ENCODE assay signal across 1 cellular context in the genomic region with DNA sequence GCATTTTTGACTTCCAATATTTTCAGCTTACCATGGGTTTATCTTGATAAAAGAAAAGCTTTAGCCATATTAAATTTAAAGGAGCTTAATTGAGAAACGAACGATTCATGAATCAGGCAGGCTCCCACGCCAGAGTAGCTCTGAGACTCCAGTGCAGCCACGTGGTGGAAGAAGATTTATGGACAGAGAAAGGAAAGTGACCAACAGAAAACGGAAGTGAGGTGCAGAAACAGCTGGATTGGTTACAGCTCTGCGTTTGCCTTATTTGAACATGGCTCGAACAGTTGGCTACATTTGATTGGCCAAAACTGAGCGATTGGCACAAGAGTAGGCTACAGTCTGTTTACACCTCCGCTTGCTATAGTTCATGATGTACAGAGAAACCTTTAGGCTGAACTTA.
TF ChIP-seq lines count a peak whose summit lies in the region.

No MANE protein-coding gene starts in this region.

TF ChIP-seq in K562, 482 proteins besides CTCF, POLR2A, EP300 and RAD21 (continued from another document and continues in another):
- TF ChIP-seq ZNF395 (CRISPR knock-in tag; IDR thresholded peaks at IDR 0.05) (no peak), XRCC4 (IDR thresholded peaks at IDR 0.05; ENCODE audit: extremely low read depth, insufficient read depth, insufficient read length) (no peak), GABPA (tag; conservative IDR thresholded peaks at IDR 0.05; ENCODE audit: low read depth) (peak; percentile 72), ZNF121 (CRISPR knock-in tag; conservative IDR thresholded peaks at IDR 0.05) (no peak), HIVEP1 (CRISPR knock-in tag; IDR thresholded peaks at IDR 0.05) (no peak), BDP1 (IDR thresholded peaks at IDR 0.05; ENCODE audit: insufficient read depth, insufficient read length) (no peak), PCBP1 (IDR thresholded peaks at IDR 0.05; ENCODE audit: low read depth, low read length, poor library complexity, severe bottlenecking) (no peak), MXI1 (IDR thresholded peaks at IDR 0.05; ENCODE audit: low read depth, low read length) (no peak), HDAC3 (IDR thresholded peaks at IDR 0.05; ENCODE audit: borderline replicate concordance, partially characterized antibody) (no peak), ZNF217 (CRISPR knock-in tag; IDR thresholded peaks at IDR 0.05) (no peak), RUNX1 (IDR thresholded peaks at IDR 0.05; ENCODE audit: low read depth) (no peak), ASH1L (IDR thresholded peaks at IDR 0.05; ENCODE audit: borderline replicate concordance, low read depth, partially characterized antibody) (no peak), RBM39 (optimal IDR thresholded peaks at IDR 0.05; ENCODE audit: low read depth, low read length) (no peak), HOMEZ (CRISPR knock-in tag; IDR thresholded peaks at IDR 0.05) (no peak), L3MBTL2 (IDR thresholded peaks at IDR 0.05) (peak; percentile 80), ILF3 (IDR thresholded peaks at IDR 0.05; ENCODE audit: borderline replicate concordance) (no peak), ZNF408 (CRISPR knock-in tag; IDR thresholded peaks at IDR 0.05; ENCODE audit: low read depth) (no peak), CBX3 (IDR thresholded peaks at IDR 0.05; ENCODE audit: borderline replicate concordance in 1 of 2, low read length in 2 of 2) (no peak), MAX (CRISPR knock-in tag; IDR thresholded peaks at IDR 0.05) (no peak), DIDO1 (tag; IDR thresholded peaks at IDR 0.05; ENCODE audit: low read depth) (no peak), SIRT6 (IDR thresholded peaks at IDR 0.05; ENCODE audit: low read depth, low read length) (no peak), MYBL2 (IDR thresholded peaks at IDR 0.05; ENCODE audit: low read depth) (peak; percentile 32; the same call in 1 of the 2 replicates), MYBL2 (CRISPR knock-in tag; IDR thresholded peaks at IDR 0.05; ENCODE audit: borderline replicate concordance) (no peak), FOXM1 (IDR thresholded peaks at IDR 0.05; ENCODE audit: low read depth) (peak; percentile 73; the same call in 1 of the 2 replicates), FOXM1 (CRISPR knock-in tag; IDR thresholded peaks at IDR 0.05; ENCODE audit: low read depth) (no peak), ZNF41 (CRISPR knock-in tag; conservative IDR thresholded peaks at IDR 0.05) (no peak), NFXL1 (CRISPR knock-in tag; IDR thresholded peaks at IDR 0.05) (no peak), ZBTB9 (CRISPR knock-in tag; IDR thresholded peaks at IDR 0.05) (no peak), ZBED1 (IDR thresholded peaks at IDR 0.05) (no peak), CHD1 (IDR thresholded peaks at IDR 0.05; ENCODE audit: low read length) (no peak), PTRF (tag; IDR thresholded peaks at IDR 0.05) (no peak), PHB2 (IDR thresholded peaks at IDR 0.05; ENCODE audit: low read depth) (no peak), SPI1 (IDR thresholded peaks at IDR 0.05; ENCODE audit: borderline replicate concordance, low read depth, low read length) (peak; percentile 50; the same call in 1 of the 2 replicates), PML (IDR thresholded peaks at IDR 0.05; ENCODE audit: low read length) (no peak), HDGF (IDR thresholded peaks at IDR 0.05) (no peak), KDM1A (IDR thresholded peaks at IDR 0.05) (no peak)
- TF ChIP-seq, protein P1, sequence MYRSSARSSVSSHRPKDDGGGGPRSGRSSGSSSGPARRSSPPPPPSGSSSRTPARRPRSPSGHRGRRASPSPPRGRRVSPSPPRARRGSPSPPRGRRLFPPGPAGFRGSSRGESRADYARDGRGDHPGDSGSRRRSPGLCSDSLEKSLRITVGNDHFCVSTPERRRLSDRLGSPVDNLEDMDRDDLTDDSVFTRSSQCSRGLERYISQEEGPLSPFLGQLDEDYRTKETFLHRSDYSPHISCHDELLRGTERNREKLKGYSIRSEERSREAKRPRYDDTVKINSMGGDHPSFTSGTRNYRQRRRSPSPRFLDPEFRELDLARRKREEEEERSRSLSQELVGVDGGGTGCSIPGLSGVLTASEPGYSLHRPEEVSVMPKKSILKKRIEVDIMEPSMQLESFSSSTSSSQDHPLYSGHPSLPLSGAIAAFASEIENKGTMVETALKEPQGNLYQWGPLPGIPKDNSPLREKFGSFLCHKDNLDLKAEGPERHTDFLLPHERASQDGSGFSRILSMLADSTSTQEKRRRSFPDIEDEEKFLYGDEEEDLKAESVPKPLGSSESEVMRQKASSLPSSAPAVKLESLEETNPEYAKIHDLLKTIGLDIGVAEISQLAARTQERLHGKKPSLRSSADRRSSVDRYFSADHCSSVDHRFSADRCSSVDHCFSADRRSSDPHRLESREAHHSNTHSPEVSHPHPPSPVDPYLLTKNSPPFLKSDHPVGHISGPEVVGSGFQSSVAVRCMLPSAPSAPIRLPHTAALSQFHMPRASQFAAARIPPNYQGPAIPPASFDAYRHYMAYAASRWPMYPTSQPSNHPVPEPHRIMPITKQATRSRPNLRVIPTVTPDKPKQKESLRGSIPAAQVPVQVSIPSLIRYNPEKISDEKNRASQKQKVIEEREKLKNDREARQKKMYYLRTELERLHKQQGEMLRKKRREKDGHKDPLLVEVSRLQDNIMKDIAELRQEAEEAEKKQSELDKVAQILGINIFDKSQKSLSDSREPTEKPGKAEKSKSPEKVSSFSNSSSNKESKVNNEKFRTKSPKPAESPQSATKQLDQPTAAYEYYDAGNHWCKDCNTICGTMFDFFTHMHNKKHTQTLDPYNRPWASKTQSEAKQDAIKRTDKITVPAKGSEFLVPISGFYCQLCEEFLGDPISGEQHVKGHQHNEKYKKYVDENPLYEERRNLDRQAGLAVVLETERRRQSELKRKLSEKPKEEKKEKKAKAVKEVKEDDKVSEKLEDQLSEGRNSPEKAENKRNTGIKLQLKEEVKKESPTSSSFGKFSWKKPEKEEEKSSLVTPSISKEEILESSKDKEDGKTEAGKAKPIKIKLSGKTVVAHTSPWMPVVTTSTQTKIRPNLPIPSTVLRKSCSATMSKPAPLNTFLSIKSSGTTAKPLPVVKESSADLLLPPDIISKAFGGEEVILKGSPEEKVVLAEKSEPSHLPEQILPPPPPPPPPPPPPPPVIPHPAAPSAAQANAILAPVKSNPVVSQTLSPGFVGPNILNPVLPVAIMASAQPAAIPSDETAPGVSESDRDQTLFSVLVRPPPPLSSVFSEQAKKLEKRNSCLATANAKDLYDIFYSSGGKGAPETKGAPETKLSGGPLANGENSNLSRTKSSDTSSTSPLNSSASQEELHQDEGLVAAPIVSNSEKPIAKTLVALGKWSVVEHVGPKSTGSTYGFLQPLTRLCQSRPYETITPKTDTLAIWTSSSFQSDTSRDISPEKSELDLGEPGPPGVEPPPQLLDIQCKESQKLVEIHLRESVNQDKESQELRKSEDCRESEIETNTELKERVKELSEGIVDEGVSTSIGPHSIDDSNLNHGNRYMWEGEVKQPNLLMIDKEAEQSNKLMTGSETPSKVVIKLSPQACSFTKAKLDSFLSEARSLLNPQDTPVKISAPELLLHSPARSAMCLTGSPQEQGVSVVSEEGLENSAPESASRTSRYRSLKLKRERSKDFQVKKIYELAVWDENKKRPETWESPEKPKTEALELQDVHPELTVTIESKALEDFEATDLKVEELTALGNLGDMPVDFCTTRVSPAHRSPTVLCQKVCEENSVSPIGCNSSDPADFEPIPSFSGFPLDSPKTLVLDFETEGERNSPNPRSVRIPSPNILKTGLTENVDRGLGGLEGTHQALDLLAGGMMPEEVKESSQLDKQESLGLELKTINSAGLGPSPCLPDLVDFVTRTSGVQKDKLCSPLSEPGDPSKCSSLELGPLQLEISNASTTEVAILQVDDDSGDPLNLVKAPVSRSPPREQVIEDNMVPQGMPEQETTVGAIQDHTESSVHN (IDR thresholded peaks at IDR 0.05; ENCODE audit: borderline replicate concordance in 1 of 2, low read depth in 1 of 2), result no peak
- TF ChIP-seq, protein P2, sequence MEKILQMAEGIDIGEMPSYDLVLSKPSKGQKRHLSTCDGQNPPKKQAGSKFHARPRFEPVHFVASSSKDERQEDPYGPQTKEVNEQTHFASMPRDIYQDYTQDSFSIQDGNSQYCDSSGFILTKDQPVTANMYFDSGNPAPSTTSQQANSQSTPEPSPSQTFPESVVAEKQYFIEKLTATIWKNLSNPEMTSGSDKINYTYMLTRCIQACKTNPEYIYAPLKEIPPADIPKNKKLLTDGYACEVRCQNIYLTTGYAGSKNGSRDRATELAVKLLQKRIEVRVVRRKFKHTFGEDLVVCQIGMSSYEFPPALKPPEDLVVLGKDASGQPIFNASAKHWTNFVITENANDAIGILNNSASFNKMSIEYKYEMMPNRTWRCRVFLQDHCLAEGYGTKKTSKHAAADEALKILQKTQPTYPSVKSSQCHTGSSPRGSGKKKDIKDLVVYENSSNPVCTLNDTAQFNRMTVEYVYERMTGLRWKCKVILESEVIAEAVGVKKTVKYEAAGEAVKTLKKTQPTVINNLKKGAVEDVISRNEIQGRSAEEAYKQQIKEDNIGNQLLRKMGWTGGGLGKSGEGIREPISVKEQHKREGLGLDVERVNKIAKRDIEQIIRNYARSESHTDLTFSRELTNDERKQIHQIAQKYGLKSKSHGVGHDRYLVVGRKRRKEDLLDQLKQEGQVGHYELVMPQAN (IDR thresholded peaks at IDR 0.05; ENCODE audit: borderline replicate concordance), result no peak
